Comparison of ENCODE assay signal across 10 cellular contexts in the genomic region with DNA sequence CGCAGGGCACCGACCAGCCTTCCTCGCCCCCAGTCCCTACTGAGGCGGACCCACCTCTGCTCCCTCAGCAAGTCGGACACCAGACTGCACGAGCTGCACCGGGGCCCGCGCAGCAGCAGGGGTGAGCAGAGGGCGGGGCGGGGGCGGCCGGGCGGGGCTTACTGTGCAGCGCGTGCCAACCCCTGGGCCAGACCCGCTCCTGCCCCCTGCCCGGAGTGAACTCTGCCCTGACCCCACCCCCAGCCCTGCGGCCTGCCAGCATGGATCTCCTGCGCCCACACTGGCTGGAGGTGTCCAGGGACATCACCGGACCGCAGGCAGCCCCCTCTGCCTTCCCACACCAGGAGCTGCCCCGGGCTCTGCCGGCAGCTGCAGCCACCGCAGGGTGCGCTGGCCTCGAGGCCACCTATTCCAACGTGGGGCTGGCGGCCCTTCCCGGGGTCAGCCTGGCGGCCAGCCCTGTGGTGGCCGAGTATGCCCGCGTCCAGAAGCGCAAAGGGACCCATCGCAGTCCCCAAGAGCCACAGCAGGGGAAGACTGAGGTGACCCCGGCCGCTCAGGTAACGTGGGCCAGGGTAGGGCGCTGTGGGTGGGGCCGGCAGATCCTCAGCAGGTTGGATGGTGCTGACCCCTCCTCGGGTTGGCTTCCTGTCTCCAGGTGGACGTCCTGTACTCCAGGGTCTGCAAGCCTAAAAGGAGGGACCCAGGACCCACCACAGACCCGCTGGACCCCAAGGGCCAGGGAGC. TPM values are rescaled to one million over a fixed set of nuclear protein-coding genes. Genes with fewer than 3 reads are reported as not detected.
A peak's percentile ranks its signal among the peaks of the same experiment; 100 is the strongest.
DNase-seq lines count a peak whose midpoint lies in the region; ATAC-seq, FAIRE-seq and TF ChIP-seq lines count a peak whose summit lies in the region.
"Had no signal": no experiment of that assay in that cellular context is flagged by ENCODE, and none has a peak within 500 bp of the region (broad histone marks: within the 10 kb centered on the region; RNA-seq: fewer than 3 reads in every experiment).

No MANE protein-coding gene starts in this region.

- no peak for ATAC-seq in activated T-helper 17 cell treated with anti-CD3 and anti-CD28 coated beads, Interleukin-2, amount 50 U/mL, for 72 hours (replicated peaks)
- ATAC-seq in HepG2: peak; percentile 55
- ATAC-seq in aorta (ENCODE audit: low FRiP score): no peak
- ATAC-seq in HG02885 (IDR thresholded peaks at IDR 0.05; ENCODE audit: poor library complexity, unreplicated experiment): no peak
- ATAC-seq in GM19035 (IDR thresholded peaks at IDR 0.05; ENCODE audit: unreplicated experiment): no peak

- H3K27ac ChIP-seq in HepG2 (ENCODE audit: extremely low read length, insufficient read depth, low read length) (peak overlapping the region; percentile 93), aorta (ENCODE audit: low read depth in 1 of 2, low read length in 2 of 2) (no peak overlapping the region)
- H3K27ac ChIP-seq: SJSA1 had no signal

- H3K4me1 Mint-ChIP-seq in activated T-helper 17 cell treated with anti-CD3 and anti-CD28 coated beads, Interleukin-2, amount 50 U/mL, for 72 hours: peaks cover 13% of the 10 kb centered on the region

- H3K79me2 ChIP-seq in HepG2 (ENCODE audit: insufficient read depth, low read length): peaks cover 27% of the 10 kb centered on the region

- H3K27me3 Mint-ChIP-seq in activated T-helper 17 cell treated with anti-CD3 and anti-CD28 coated beads, Interleukin-2, amount 50 U/mL, for 72 hours: no peaks in the 10 kb centered on the region

- H3K4me2 ChIP-seq in HepG2 (ENCODE audit: low read depth, low read length): peak overlapping the region; percentile 90

- H3K36me3 ChIP-seq in HepG2 (replicated peaks in 1 of 2; ENCODE audit: control insufficient read depth in 1 of 2, insufficient read depth in 2 of 2, low read length in 2 of 2) (peaks cover 31 to 38% of the 10 kb centered on the region in 2 experiments), aorta (ENCODE audit: control insufficient read depth in 1 of 2, insufficient read depth in 2 of 2, low read length in 1 of 2) (peaks cover 0 to 1% of the 10 kb centered on the region in 2 donors)

- peak in 1 of 2 experiments; percentile 93; a peak in 2 of 4 replicates for TF ChIP-seq POLR2A in HepG2 (IDR thresholded peaks at IDR 0.05; ENCODE audit: insufficient read depth in 1 of 2, low read depth in 2 of 2, low read length in 2 of 2)

- FAIRE-seq in HepG2 (lab: Jason Lieb, UNC): no peak
- FAIRE-seq: G401.6 had no signal

- peaks cover 13% of the 10 kb centered on the region for H3K36me3 Mint-ChIP-seq in activated T-helper 17 cell treated with anti-CD3 and anti-CD28 coated beads, Interleukin-2, amount 50 U/mL, for 72 hours (ENCODE audit: low read depth)

- CTCF ChIA-PET in HepG2 (lab: Yijun Ruan, JAX; ENCODE audit: low intra/inter-chr PET ratio, low total read pairs): interaction anchor here (2.5 kb wide), 1 partner anchor 31 kb away, joined by 8 read pairs; a partner anchor contains a TSS

- WGBS in HepG2 (ENCODE audit: low lambda C conversion rate): under 1% methylated on average over 22 of the region's 44 CpGs
- WGBS in aorta, 2 donors: 47 to 63% methylated on average over 40 to 44 of the region's 44 CpGs

- no peaks in the 10 kb centered on the region for H3K27me3 ChIP-seq in HepG2 (ENCODE audit: control insufficient read depth in 1 of 2, insufficient read depth in 2 of 2, low read length in 2 of 2)
- H3K27me3 ChIP-seq in aorta (ENCODE audit: control insufficient read depth in 1 of 2, insufficient read depth in 2 of 2, low read length in 1 of 2): no peaks in the 10 kb centered on the region
- H3K27me3 ChIP-seq: SJSA1 had no signal

- H3K9me3 Mint-ChIP-seq in activated T-helper 17 cell treated with anti-CD3 and anti-CD28 coated beads, Interleukin-2, amount 50 U/mL, for 72 hours: no peaks in the 10 kb centered on the region

- peak; percentile 45 to 49 for DNase-seq in stimulated activated CD4-positive, alpha-beta T cell treated with anti-CD3 and anti-CD28 coated beads, Interleukin-2, amount 100 ng/mL, for 24 hours
- no peak for DNase-seq in stimulated activated CD4-positive, alpha-beta T cell treated with anti-CD3 and anti-CD28 coated beads, Interleukin-12 subunit alpha, Interleukin-12 subunit beta, amount 100 ng/mL, for 4 hours
- DNase-seq in HepG2 (ENCODE audit: low spot score) (peak; percentile 90), aorta (peak; percentile 58 to 73), NCI-H774 (lab: John Stamatoyannopoulos, UW) (no peak)

- POLR2A ChIA-PET in HepG2 (lab: Yijun Ruan, JAX): interaction anchor here (0.5 to 7.3 kb wide), 30 partner anchors 11 to 1671 kb away, joined by 3 to 190 read pairs (median 4); a partner anchor contains a TSS

- in situ Hi-C loops in HepG2 (cut with HindIII; ENCODE audit: extremely low pct_ligation_motif_present, low pct_unique_long_range_greater_than_20kb): no loop called here

- intact Hi-C loops in HepG2 (cut with micrococcal nuclease; ENCODE audit: unreplicated experiment): loop anchor here (5.0 kb wide), 1 partner anchor 201 kb away; a partner anchor contains a TSS
- intact Hi-C loops in aorta (cut with DNase I): loop anchor here in 1 of 2 donors (2.0 kb wide), 1 partner anchor 111 kb away; a partner anchor contains a TSS

- H3K9me3 ChIP-seq in HepG2 (ENCODE audit: low read length): no peaks in the 10 kb centered on the region
- H3K9me3 ChIP-seq in aorta (ENCODE audit: control insufficient read depth, low read length): no peaks in the 10 kb centered on the region

- no peaks in the 10 kb centered on the region for H4K20me1 ChIP-seq in HepG2 (ENCODE audit: insufficient read depth, low read length)

- H2AFZ ChIP-seq in HepG2 (ENCODE audit: low read length): no peak overlapping the region

- TF ChIP-seq CTCF in HepG2 (CRISPR knock-in tag; IDR thresholded peaks at IDR 0.05): peak; percentile 66

- H3K27ac Mint-ChIP-seq in activated T-helper 17 cell treated with anti-CD3 and anti-CD28 coated beads, Interleukin-2, amount 50 U/mL, for 72 hours: no peak overlapping the region

- H3K4me1 ChIP-seq in HepG2 (ENCODE audit: insufficient read depth, low read length) (peaks cover 60% of the 10 kb centered on the region), aorta (ENCODE audit: control insufficient read depth in 1 of 2, insufficient read depth in 2 of 2, low read length in 2 of 2) (no peaks in the 10 kb centered on the region)

- peak overlapping the region; percentile 37 for H3K4me3 Mint-ChIP-seq in activated T-helper 17 cell treated with anti-CD3 and anti-CD28 coated beads, Interleukin-2, amount 50 U/mL, for 72 hours

- TSS peak; percentile 72 for BruUV-seq in HepG2 (replicated peaks; lab: Mats Ljungman, UMichigan)

- H3K4me3 ChIP-seq in HepG2 (replicated peaks in 1 of 3; ENCODE audit: insufficient read depth in 1 of 3, low read depth in 2 of 3, low read length in 3 of 3) (peak overlapping the region; percentile 74 to 93 (median 85)), aorta (ENCODE audit: low read length in 2 of 2) (no peak overlapping the region)

- peak overlapping the region; percentile 87 for H3K9ac ChIP-seq in HepG2 (ENCODE audit: insufficient read depth, low read depth, low read length)

- TF ChIP-seq RAD21 in HepG2 (CRISPR knock-in tag; IDR thresholded peaks at IDR 0.05): peak; percentile 77

- peak in 1 of 2 experiments; percentile 69; a peak in 3 of 4 replicates for TF ChIP-seq EP300 in HepG2 (IDR thresholded peaks at IDR 0.05; ENCODE audit: low read depth in 2 of 2, low read length in 2 of 2)
- TF ChIP-seq EP300 in HepG2 (CRISPR knock-in tag; IDR thresholded peaks at IDR 0.05; ENCODE audit: borderline replicate concordance): peak; percentile 63; the same call in 1 of the 2 replicates

RNA-seq across cellular contexts. Expression of a gene that starts 1.5 kb away (rescaled TPM):
- total RNA-seq in activated T-helper 17 cell treated with anti-CD3 and anti-CD28 coated beads, Interleukin-2, amount 50 U/mL, for 72 hours: 10 to 100 TPM; 30.5 to 35.1 TPM
- total RNA-seq in HepG2 (2016; rRNA removed; fragmentation: Illumina TruSeq; extraction: Trizol) (47.4 and 91.4 TPM in 2 replicates), aorta (10 to 100 TPM; 49.9 to 72.4 TPM)
- total RNA-seq in HepG2 (2016; cell fraction: cytosol; rRNA removed; fragmentation: Illumina TruSeq; extraction: Trizol; ENCODE audit: low read depth): 129 and 134 TPM in 2 replicates
- total RNA-seq in HepG2 (2016; cell fraction: insoluble cytoplasmic fraction; rRNA removed; fragmentation: Illumina TruSeq; extraction: Trizol): 39.6 and 94.5 TPM in 2 replicates
- total RNA-seq in HepG2 (2016; cell fraction: membrane; rRNA removed; fragmentation: Illumina TruSeq; extraction: Trizol): 171 and 186 TPM in 2 replicates
- total RNA-seq in HepG2 (2016; cell fraction: nucleus; rRNA removed; fragmentation: Illumina TruSeq; extraction: Trizol): 92.1 and 130 TPM in 2 replicates
- polyA plus RNA-seq in HepG2 (2011; rRNA removed) (95.9 and 105 TPM in 2 replicates), aorta (10 to 100 TPM; 24.7 to 86.7 TPM)
- polyA plus RNA-seq in HepG2 (2011; cell fraction: cytosol; rRNA removed): 36.7 and 62.3 TPM in 2 replicates
- 581 and 754 TPM in 2 replicates for polyA plus RNA-seq in HepG2 (2011; cell fraction: nucleus; rRNA removed)
- polyA plus RNA-seq in HepG2 (2012): 65.4 and 92.2 TPM in 2 replicates
- polyA plus RNA-seq in HepG2 (2016; cell fraction: cytosol; fragmentation: Illumina TruSeq; extraction: Trizol; ENCODE audit: low read depth): 354 and 372 TPM in 2 replicates
- 107 and 130 TPM in 2 replicates for polyA plus RNA-seq in HepG2 (2016; cell fraction: insoluble cytoplasmic fraction; fragmentation: Illumina TruSeq; extraction: Trizol; ENCODE audit: low read depth)
- polyA plus RNA-seq in HepG2 (2016; cell fraction: membrane; fragmentation: Illumina TruSeq; extraction: Trizol; ENCODE audit: low read depth): 352 and 381 TPM in 2 replicates
- 510 and 535 TPM in 2 replicates for polyA plus RNA-seq in HepG2 (2016; cell fraction: nucleus; fragmentation: Illumina TruSeq; extraction: Trizol; ENCODE audit: insufficient read depth, low read depth)
- 23.9 and 51.3 TPM in 2 replicates for polyA minus RNA-seq in HepG2 (2011; rRNA and poly(A)+ RNA removed; ENCODE audit: low replicate concordance)
- 24.3 and 27.0 TPM in 2 replicates for polyA minus RNA-seq in HepG2 (2011; cell fraction: cytosol; rRNA and poly(A)+ RNA removed)
- polyA minus RNA-seq in HepG2 (2011; cell fraction: nucleus; rRNA and poly(A)+ RNA removed): 61.3 and 75.8 TPM in 2 replicates

RNA-seq across cellular contexts. Expression of a gene that starts 1.6 kb away (rescaled TPM):
- total RNA-seq in activated T-helper 17 cell treated with anti-CD3 and anti-CD28 coated beads, Interleukin-2, amount 50 U/mL, for 72 hours: 10 to 100 TPM in 1 of 2 donors, 1 to 10 TPM in 1; 9.8 to 24.8 TPM
- total RNA-seq in HepG2 (2016; rRNA removed; fragmentation: Illumina TruSeq; extraction: Trizol) (51.5 and 61.5 TPM in 2 replicates), aorta (1 to 10 TPM; 6.5 to 7.4 TPM)
- 59.8 and 81.2 TPM in 2 replicates for total RNA-seq in HepG2 (2016; cell fraction: cytosol; rRNA removed; fragmentation: Illumina TruSeq; extraction: Trizol; ENCODE audit: low read depth)
- total RNA-seq in HepG2 (2016; cell fraction: insoluble cytoplasmic fraction; rRNA removed; fragmentation: Illumina TruSeq; extraction: Trizol): 46.5 and 57.9 TPM in 2 replicates
- 59.4 and 77.4 TPM in 2 replicates for total RNA-seq in HepG2 (2016; cell fraction: membrane; rRNA removed; fragmentation: Illumina TruSeq; extraction: Trizol)
- 31.7 and 32.4 TPM in 2 replicates for total RNA-seq in HepG2 (2016; cell fraction: nucleus; rRNA removed; fragmentation: Illumina TruSeq; extraction: Trizol)
- polyA plus RNA-seq in HepG2 (2011; rRNA removed) (13.0 and 23.5 TPM in 2 replicates), aorta (10 to 100 TPM in 1 of 2 donors, 1 to 10 TPM in 1; 9.9 to 57.6 TPM)
- 20.4 and 43.4 TPM in 2 replicates for polyA plus RNA-seq in HepG2 (2011; cell fraction: cytosol; rRNA removed)
- 145 and 202 TPM in 2 replicates for polyA plus RNA-seq in HepG2 (2011; cell fraction: nucleus; rRNA removed)
- 14.6 and 20.3 TPM in 2 replicates for polyA plus RNA-seq in HepG2 (2012)
- 90.7 and 108 TPM in 2 replicates for polyA plus RNA-seq in HepG2 (2016; cell fraction: cytosol; fragmentation: Illumina TruSeq; extraction: Trizol; ENCODE audit: low read depth)
- 72.4 and 82.2 TPM in 2 replicates for polyA plus RNA-seq in HepG2 (2016; cell fraction: insoluble cytoplasmic fraction; fragmentation: Illumina TruSeq; extraction: Trizol; ENCODE audit: low read depth)
- polyA plus RNA-seq in HepG2 (2016; cell fraction: membrane; fragmentation: Illumina TruSeq; extraction: Trizol; ENCODE audit: low read depth): 75.9 and 77.5 TPM in 2 replicates
- polyA plus RNA-seq in HepG2 (2016; cell fraction: nucleus; fragmentation: Illumina TruSeq; extraction: Trizol; ENCODE audit: insufficient read depth, low read depth): 89.9 and 96.0 TPM in 2 replicates
- polyA minus RNA-seq in HepG2 (2011; rRNA and poly(A)+ RNA removed; ENCODE audit: low replicate concordance): 2.1 and 20.3 TPM in 2 replicates
- 22.2 and 31.7 TPM in 2 replicates for polyA minus RNA-seq in HepG2 (2011; cell fraction: cytosol; rRNA and poly(A)+ RNA removed)
- 13.2 and 15.8 TPM in 2 replicates for polyA minus RNA-seq in HepG2 (2011; cell fraction: nucleus; rRNA and poly(A)+ RNA removed)

RNA-seq across cellular contexts. Expression of a gene that starts 30.3 kb away (rescaled TPM):
- 10 to 100 TPM; 18.3 to 24.7 TPM for total RNA-seq in activated T-helper 17 cell treated with anti-CD3 and anti-CD28 coated beads, Interleukin-2, amount 50 U/mL, for 72 hours
- total RNA-seq in HepG2 (2016; rRNA removed; fragmentation: Illumina TruSeq; extraction: Trizol) (40.2 and 41.9 TPM in 2 replicates), aorta (10 to 100 TPM; 20.8 to 28.6 TPM)
- total RNA-seq in HepG2 (2016; cell fraction: cytosol; rRNA removed; fragmentation: Illumina TruSeq; extraction: Trizol; ENCODE audit: low read depth): 34.8 and 37.0 TPM in 2 replicates
- 37.7 and 46.6 TPM in 2 replicates for total RNA-seq in HepG2 (2016; cell fraction: insoluble cytoplasmic fraction; rRNA removed; fragmentation: Illumina TruSeq; extraction: Trizol)
- 18.3 and 22.0 TPM in 2 replicates for total RNA-seq in HepG2 (2016; cell fraction: membrane; rRNA removed; fragmentation: Illumina TruSeq; extraction: Trizol)
- total RNA-seq in HepG2 (2016; cell fraction: nucleus; rRNA removed; fragmentation: Illumina TruSeq; extraction: Trizol): 23.9 and 24.8 TPM in 2 replicates
- polyA plus RNA-seq in HepG2 (2011; rRNA removed) (23.0 and 32.8 TPM in 2 replicates), aorta (10 to 100 TPM; 22.5 to 49.5 TPM)
- 17.1 and 24.8 TPM in 2 replicates for polyA plus RNA-seq in HepG2 (2011; cell fraction: cytosol; rRNA removed)
- 93.0 and 104 TPM in 2 replicates for polyA plus RNA-seq in HepG2 (2011; cell fraction: nucleus; rRNA removed)
- 16.8 and 17.7 TPM in 2 replicates for polyA plus RNA-seq in HepG2 (2012)
- polyA plus RNA-seq in HepG2 (2016; cell fraction: cytosol; fragmentation: Illumina TruSeq; extraction: Trizol; ENCODE audit: low read depth): 4.5 and 5.1 TPM in 2 replicates
- 36.0 and 43.8 TPM in 2 replicates for polyA plus RNA-seq in HepG2 (2016; cell fraction: insoluble cytoplasmic fraction; fragmentation: Illumina TruSeq; extraction: Trizol; ENCODE audit: low read depth)
- 9.1 and 10.0 TPM in 2 replicates for polyA plus RNA-seq in HepG2 (2016; cell fraction: membrane; fragmentation: Illumina TruSeq; extraction: Trizol; ENCODE audit: low read depth)
- 70.9 and 80.9 TPM in 2 replicates for polyA plus RNA-seq in HepG2 (2016; cell fraction: nucleus; fragmentation: Illumina TruSeq; extraction: Trizol; ENCODE audit: insufficient read depth, low read depth)
- polyA minus RNA-seq in HepG2 (2011; rRNA and poly(A)+ RNA removed; ENCODE audit: low replicate concordance): 12.8 and 40.1 TPM in 2 replicates
- polyA minus RNA-seq in HepG2 (2011; cell fraction: cytosol; rRNA and poly(A)+ RNA removed): 9.3 and 9.5 TPM in 2 replicates
- 13.8 and 15.9 TPM in 2 replicates for polyA minus RNA-seq in HepG2 (2011; cell fraction: nucleus; rRNA and poly(A)+ RNA removed)

RNA-seq across cellular contexts. Expression of a gene that starts 30.3 kb away (rescaled TPM):
- total RNA-seq in activated T-helper 17 cell treated with anti-CD3 and anti-CD28 coated beads, Interleukin-2, amount 50 U/mL, for 72 hours: 10 to 100 TPM; 43.8 to 55.8 TPM
- total RNA-seq in HepG2 (2016; rRNA removed; fragmentation: Illumina TruSeq; extraction: Trizol): 33.7 and 51.1 TPM in 2 replicates
- 9.6 and 11.5 TPM in 2 replicates for total RNA-seq in HepG2 (2016; cell fraction: cytosol; rRNA removed; fragmentation: Illumina TruSeq; extraction: Trizol; ENCODE audit: low read depth)
- 31.8 and 53.2 TPM in 2 replicates for total RNA-seq in HepG2 (2016; cell fraction: insoluble cytoplasmic fraction; rRNA removed; fragmentation: Illumina TruSeq; extraction: Trizol)
- total RNA-seq in HepG2 (2016; cell fraction: membrane; rRNA removed; fragmentation: Illumina TruSeq; extraction: Trizol): 22.2 and 23.1 TPM in 2 replicates
- 37.5 and 46.0 TPM in 2 replicates for total RNA-seq in HepG2 (2016; cell fraction: nucleus; rRNA removed; fragmentation: Illumina TruSeq; extraction: Trizol)
- 32.0 and 42.8 TPM in 2 replicates for polyA plus RNA-seq in HepG2 (2011; rRNA removed)
- polyA plus RNA-seq in HepG2 (2011; cell fraction: cytosol; rRNA removed): 48.5 and 49.6 TPM in 2 replicates
- polyA plus RNA-seq in HepG2 (2011; cell fraction: nucleus; rRNA removed): 123 and 125 TPM in 2 replicates
- polyA plus RNA-seq in HepG2 (2012): 26.6 and 30.7 TPM in 2 replicates
- 8.8 and 9.1 TPM in 2 replicates for polyA plus RNA-seq in HepG2 (2016; cell fraction: cytosol; fragmentation: Illumina TruSeq; extraction: Trizol; ENCODE audit: low read depth)
- polyA plus RNA-seq in HepG2 (2016; cell fraction: insoluble cytoplasmic fraction; fragmentation: Illumina TruSeq; extraction: Trizol; ENCODE audit: low read depth): 30.0 and 34.6 TPM in 2 replicates
- 12.6 and 13.5 TPM in 2 replicates for polyA plus RNA-seq in HepG2 (2016; cell fraction: membrane; fragmentation: Illumina TruSeq; extraction: Trizol; ENCODE audit: low read depth)
- polyA plus RNA-seq in HepG2 (2016; cell fraction: nucleus; fragmentation: Illumina TruSeq; extraction: Trizol; ENCODE audit: insufficient read depth, low read depth): 86.0 and 91.0 TPM in 2 replicates
- polyA minus RNA-seq in HepG2 (2011; rRNA and poly(A)+ RNA removed; ENCODE audit: low replicate concordance): 28.5 and 35.1 TPM in 2 replicates
- 10.4 and 12.4 TPM in 2 replicates for polyA minus RNA-seq in HepG2 (2011; cell fraction: cytosol; rRNA and poly(A)+ RNA removed)
- 55.9 and 67.1 TPM in 2 replicates for polyA minus RNA-seq in HepG2 (2011; cell fraction: nucleus; rRNA and poly(A)+ RNA removed)
- total RNA-seq in aorta: 10 to 100 TPM; 46.3 to 51.7 TPM
- polyA plus RNA-seq in aorta: 10 to 100 TPM; 28.9 to 76.2 TPM

RNA-seq across cellular contexts. Expression of a gene that starts 41.7 kb away (rescaled TPM):
- not detected for total RNA-seq in activated T-helper 17 cell treated with anti-CD3 and anti-CD28 coated beads, Interleukin-2, amount 50 U/mL, for 72 hours
- total RNA-seq in HepG2 (2016; rRNA removed; fragmentation: Illumina TruSeq; extraction: Trizol): not detected in 2 replicates
- not detected in 2 replicates for total RNA-seq in HepG2 (2016; cell fraction: cytosol; rRNA removed; fragmentation: Illumina TruSeq; extraction: Trizol; ENCODE audit: low read depth)
- not detected in 2 replicates for total RNA-seq in HepG2 (2016; cell fraction: insoluble cytoplasmic fraction; rRNA removed; fragmentation: Illumina TruSeq; extraction: Trizol)
- not detected in 2 replicates for total RNA-seq in HepG2 (2016; cell fraction: membrane; rRNA removed; fragmentation: Illumina TruSeq; extraction: Trizol)
- total RNA-seq in HepG2 (2016; cell fraction: nucleus; rRNA removed; fragmentation: Illumina TruSeq; extraction: Trizol): not detected in 2 replicates
- 0.24 and 0.86 TPM in 2 replicates for polyA plus RNA-seq in HepG2 (2011; rRNA removed)
- 0.45 and 1.3 TPM in 2 replicates for polyA plus RNA-seq in HepG2 (2011; cell fraction: cytosol; rRNA removed)
- polyA plus RNA-seq in HepG2 (2011; cell fraction: nucleus; rRNA removed): 22.5 and 36.0 TPM in 2 replicates
- 0.55 TPM in 1 of 2 replicates, not detected in the other for polyA plus RNA-seq in HepG2 (2012)
- 0.45 and 0.48 TPM in 2 replicates for polyA plus RNA-seq in HepG2 (2016; cell fraction: cytosol; fragmentation: Illumina TruSeq; extraction: Trizol; ENCODE audit: low read depth)
- polyA plus RNA-seq in HepG2 (2016; cell fraction: insoluble cytoplasmic fraction; fragmentation: Illumina TruSeq; extraction: Trizol; ENCODE audit: low read depth): 0.32 TPM in 1 of 2 replicates, not detected in the other
- 0.37 and 0.71 TPM in 2 replicates for polyA plus RNA-seq in HepG2 (2016; cell fraction: membrane; fragmentation: Illumina TruSeq; extraction: Trizol; ENCODE audit: low read depth)
- not detected in 2 replicates for polyA plus RNA-seq in HepG2 (2016; cell fraction: nucleus; fragmentation: Illumina TruSeq; extraction: Trizol; ENCODE audit: insufficient read depth, low read depth)
- polyA minus RNA-seq in HepG2 (2011; rRNA and poly(A)+ RNA removed; ENCODE audit: low replicate concordance): not detected in 2 replicates
- not detected in 2 replicates for polyA minus RNA-seq in HepG2 (2011; cell fraction: cytosol; rRNA and poly(A)+ RNA removed)
- polyA minus RNA-seq in HepG2 (2011; cell fraction: nucleus; rRNA and poly(A)+ RNA removed): not detected in 2 replicates
- total RNA-seq in aorta: 10 to 100 TPM in 1 of 2 donors, 1 to 10 TPM in 1; 5.9 to 11.5 TPM
- polyA plus RNA-seq in aorta: 10 to 100 TPM in 1 of 2 donors, 1 to 10 TPM in 1; 2.1 to 73.9 TPM

Comparison
In these comparisons a context has a peak if more than half of its experiments do, and no peak if none do; other contexts are left out.
1. DNase-seq: peak in stimulated activated CD4-positive, alpha-beta T cell treated with anti-CD3 and anti-CD28 coated beads, Interleukin-2, amount 100 ng/mL, for 24 hours (2 of 2), HepG2 (single experiment) and aorta (2 of 2); none in stimulated activated CD4-positive, alpha-beta T cell treated with anti-CD3 and anti-CD28 coated beads, Interleukin-12 subunit alpha, Interleukin-12 subunit beta, amount 100 ng/mL, for 4 hours (single experiment) and NCI-H774 (single experiment).
2. H3K4me3 ChIP-seq: peak in HepG2 (3 of 3); none in aorta (0 of 2).